Comparison of ENCODE assay signal across 8 cellular contexts in the genomic region with DNA sequence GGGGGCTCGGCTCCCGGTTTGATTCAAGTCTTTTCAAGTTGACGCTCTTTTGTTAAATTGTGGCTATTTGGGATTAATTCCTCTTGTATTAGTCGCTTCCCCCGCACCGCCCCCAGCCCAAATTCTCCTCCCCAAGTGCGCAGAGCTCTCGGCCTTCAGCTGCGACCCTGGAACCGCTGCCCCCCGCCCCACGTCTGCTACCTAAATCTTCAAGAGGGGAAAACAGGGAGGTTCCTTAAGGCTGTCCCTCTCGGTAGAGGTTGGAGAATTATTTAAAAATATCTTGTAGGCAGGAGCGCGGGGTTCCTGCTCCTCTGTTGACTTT. TPM values are rescaled to one million over a fixed set of nuclear protein-coding genes. Genes with fewer than 3 reads are reported as not detected.
DNase-seq lines count a peak whose midpoint lies in the region; ATAC-seq and TF ChIP-seq lines count a peak whose summit lies in the region.

No MANE protein-coding gene starts in this region.

- no peak overlapping the region for H4K8ac ChIP-seq in mesenchymal stem cell (ENCODE audit: low read length)

- H3K14ac ChIP-seq in mesenchymal stem cell (ENCODE audit: low read length in 2 of 2) = no peak overlapping the region

- no peak for ATAC-seq in activated T-cell treated with anti-CD3 and anti-CD28 coated beads, Interleukin-2, amount 50 U/mL, for 4 hours
- ATAC-seq in HG02642 (IDR thresholded peaks at IDR 0.05; ENCODE audit: poor library complexity, unreplicated experiment) = no peak
- ATAC-seq in GM19455 (IDR thresholded peaks at IDR 0.05; ENCODE audit: unreplicated experiment) = no peak

- POLR2A ChIA-PET in MCF 10A (lab: Yijun Ruan, JAX) = interaction anchor here (1.0 to 1.3 kb wide), 2 partner anchors 15 to 110 kb away, joined by 5 to 7 read pairs; no protein-coding TSS in a partner anchor

- no peak overlapping the region for H3K23ac ChIP-seq in mesenchymal stem cell (ENCODE audit: low read length in 2 of 2)

- H3K79me1 ChIP-seq in mesenchymal stem cell (replicated peaks; ENCODE audit: low read length, poor library complexity, severe bottlenecking) = no peaks in the 10 kb centered on the region

- H2BK120ac ChIP-seq in mesenchymal stem cell (ENCODE audit: low read depth, low read length) = no peak overlapping the region

- H3K18ac ChIP-seq in mesenchymal stem cell (ENCODE audit: low read depth in 1 of 2, low read length in 2 of 2) = peak overlapping the region in 1 of 2 experiments; percentile 76

- H2BK15ac ChIP-seq in mesenchymal stem cell (ENCODE audit: low read depth, poor library complexity, severe bottlenecking) = no peak overlapping the region

- no peak overlapping the region for H2BK12ac ChIP-seq in mesenchymal stem cell (ENCODE audit: low read length in 2 of 2)

- peak overlapping the region; percentile 84 for H3K4me2 ChIP-seq in mesenchymal stem cell (ENCODE audit: low read length, poor library complexity, severe bottlenecking)

- peaks cover 10% of the 10 kb centered on the region for H3K4me1 Mint-ChIP-seq in activated T-cell treated with anti-CD3 and anti-CD28 coated beads, Interleukin-2, amount 50 U/mL, for 4 hours (ENCODE audit: low read depth)
- peaks cover 17% of the 10 kb centered on the region for H3K4me1 Mint-ChIP-seq in MCF 10A (ENCODE audit: insufficient read depth, unreplicated experiment)
- peaks cover 8% of the 10 kb centered on the region for H3K4me1 Mint-ChIP-seq in type B pancreatic cell (ENCODE audit: unreplicated experiment)

- intact Hi-C loops in MCF 10A (cut with micrococcal nuclease) = no loop called here

- H2AK5ac ChIP-seq in mesenchymal stem cell (ENCODE audit: low read length, severe bottlenecking) = no peak overlapping the region

- H3K27me3 Mint-ChIP-seq in activated T-cell treated with anti-CD3 and anti-CD28 coated beads, Interleukin-2, amount 50 U/mL, for 4 hours (ENCODE audit: low read depth) = no peaks in the 10 kb centered on the region
- H3K27me3 Mint-ChIP-seq in MCF 10A (ENCODE audit: insufficient read depth, unreplicated experiment) (peaks cover 12% of the 10 kb centered on the region), type B pancreatic cell (no peaks in the 10 kb centered on the region)

- no peaks in the 10 kb centered on the region for H3K36me3 ChIP-seq in mesenchymal stem cell (ENCODE audit: control insufficient read depth in 1 of 2, insufficient read depth in 2 of 2, low read depth in 1 of 2, low read length in 2 of 2)

- H3K9me3 ChIP-seq in mesenchymal stem cell (ENCODE audit: control insufficient read depth, low read length) = no peaks in the 10 kb centered on the region

- H3K4me3 Mint-ChIP-seq in activated T-cell treated with anti-CD3 and anti-CD28 coated beads, Interleukin-2, amount 50 U/mL, for 4 hours = peak overlapping the region; percentile 85
- peak overlapping the region; percentile 81 for H3K4me3 Mint-ChIP-seq in MCF 10A (ENCODE audit: unreplicated experiment)
- H3K4me3 Mint-ChIP-seq in type B pancreatic cell = peak overlapping the region; percentile 93

- CTCF ChIA-PET in MCF 10A (lab: Yijun Ruan, JAX) = no interaction called here

- BruUV-seq in MCF 10A (replicated peaks; lab: Mats Ljungman, UMichigan) = no TSS peak

- H3K27ac Mint-ChIP-seq in MCF 10A (ENCODE audit: low read depth, unreplicated experiment) (peak overlapping the region; percentile 96), type B pancreatic cell (peak overlapping the region; percentile 83)

- no peak overlapping the region for H2BK5ac ChIP-seq in mesenchymal stem cell (ENCODE audit: low read depth, low read length, poor library complexity, severe bottlenecking)

- peak overlapping the region in 1 of 2 experiments; percentile 41 for H3K4ac ChIP-seq in mesenchymal stem cell (ENCODE audit: low read depth in 1 of 2, low read length in 2 of 2)

- no peaks in the 10 kb centered on the region for H3K9me3 Mint-ChIP-seq in activated T-cell treated with anti-CD3 and anti-CD28 coated beads, Interleukin-2, amount 50 U/mL, for 4 hours
- H3K9me3 Mint-ChIP-seq in MCF 10A (ENCODE audit: unreplicated experiment) (no peaks in the 10 kb centered on the region), type B pancreatic cell (no peaks in the 10 kb centered on the region)

- no peaks in the 10 kb centered on the region for H3K27me3 ChIP-seq in mesenchymal stem cell (ENCODE audit: control insufficient read depth in 1 of 2, insufficient read depth in 1 of 2, low read length in 2 of 2)

- H3K36me3 Mint-ChIP-seq in activated T-cell treated with anti-CD3 and anti-CD28 coated beads, Interleukin-2, amount 50 U/mL, for 4 hours (ENCODE audit: insufficient read depth) = no peaks in the 10 kb centered on the region
- H3K36me3 Mint-ChIP-seq in MCF 10A (ENCODE audit: insufficient read depth, unreplicated experiment) (no peaks in the 10 kb centered on the region), type B pancreatic cell (no peaks in the 10 kb centered on the region)

- H4K91ac ChIP-seq in mesenchymal stem cell (ENCODE audit: low read length) = peak overlapping the region; percentile 75

- H3K27ac ChIP-seq in mesenchymal stem cell (ENCODE audit: low read length, poor library complexity, severe bottlenecking) = peak overlapping the region; percentile 35

- H2AFZ ChIP-seq in mesenchymal stem cell (ENCODE audit: low read depth, low read length) = peak overlapping the region; percentile 71

- no peak for DNase-seq in activated T-cell treated with anti-CD3 and anti-CD28 coated beads, Interleukin-2, amount 50 U/mL, for 4 hours
- no peak for DNase-seq in activated T-cell treated with anti-CD3 and anti-CD28 coated beads, Interleukin-2, amount 50 U/mL, for 1 hour
- DNase-seq in MCF 10A (ENCODE audit: unreplicated experiment) (no peak), mesenchymal stem cell (no peak), type B pancreatic cell (ENCODE audit: extremely low spot score, unreplicated experiment) (no peak), NCI-H2171 (lab: John Stamatoyannopoulos, UW) (no peak)

- H3K4me1 ChIP-seq in mesenchymal stem cell (ENCODE audit: control insufficient read depth, insufficient read depth, low read depth, low read length) = peaks cover 2% of the 10 kb centered on the region

- peak overlapping the region; percentile 90 for H3K9ac ChIP-seq in mesenchymal stem cell (ENCODE audit: low read length)

- WGBS in mesenchymal stem cell = 0% methylated on average over 3 of the region's 15 CpGs

- H3K4me3 ChIP-seq in mesenchymal stem cell (ENCODE audit: insufficient read depth in 1 of 2, low read depth in 1 of 2, low read length in 2 of 2) = peak overlapping the region; percentile 70 to 81

- TF ChIP-seq CTCF in MCF 10A (IDR thresholded peaks at IDR 0.05; ENCODE audit: unreplicated experiment) (no peak), type B pancreatic cell (conservative IDR thresholded peaks at IDR 0.05) (no peak)

RNA-seq across cellular contexts. Expression of gene RPS6KA3, which starts 0.9 kb away (rescaled TPM):
- 10 to 100 TPM; 51.7 to 56.9 (median 54.2) TPM for total RNA-seq in activated T-cell treated with anti-CD3 and anti-CD28 coated beads, Interleukin-2, amount 50 U/mL, for 4 hours
- total RNA-seq in MCF 10A (2022) (31.9 and 42.4 TPM in 2 replicates), type B pancreatic cell (ENCODE audit: low replicate concordance) (57.4 and 60.4 TPM in 2 replicates)
- 21.3 TPM for polyA plus RNA-seq in mesenchymal stem cell (2013, experiment 1 of 2)
- 21.0 TPM for polyA plus RNA-seq in mesenchymal stem cell (2013, experiment 2 of 2)
